ENCODE assay signal across 8 cellular contexts in genomic region chr1:32612189-32612881, GRCh38. TPM values are rescaled to one million over a fixed set of nuclear protein-coding genes. Genes with fewer than 3 reads are reported as not detected.
A peak's percentile ranks its signal among the peaks of the same experiment; 100 is the strongest.
DNase-seq lines count a peak whose midpoint lies in the region; ATAC-seq, FAIRE-seq and TF ChIP-seq lines count a peak whose summit lies in the region.

No MANE protein-coding gene starts in this region.

- H3K4me1 ChIP-seq in A673 (ENCODE audit: insufficient read depth, low read length, poor library complexity, severe bottlenecking) (peaks cover 5% of the 10 kb centered on the region), thyroid gland (peaks cover 0 to 4% of the 10 kb centered on the region in 2 donors)

- 8 to 10% methylated on average over 24 to 35 of the region's 35 CpGs for WGBS in thyroid gland, 2 donors

- no peak overlapping the region for H3K27ac Mint-ChIP-seq in activated naive CD8-positive, alpha-beta T cell treated with anti-CD3 and anti-CD28 coated beads, Interleukin-2, amount 10 ng/mL, durations not matched to agents 7 days and 5 days

- no peaks in the 10 kb centered on the region for H3K27me3 Mint-ChIP-seq in activated naive CD8-positive, alpha-beta T cell treated with anti-CD3 and anti-CD28 coated beads, Interleukin-2, amount 10 ng/mL, durations not matched to agents 7 days and 5 days

- ATAC-seq in activated naive CD8-positive, alpha-beta T cell treated with anti-CD3 and anti-CD28 coated beads, Interleukin-2, amount 10 ng/mL, durations not matched to agents 7 days and 5 days (ENCODE audit: low read depth): peak; percentile 90

- FAIRE-seq in RCC 7860 (lab: Jason Lieb, UNC): no peak

- POLR2A ChIA-PET in A673 (lab: Charles Lee; ENCODE audit: low non-redundant PET): no interaction called here
- POLR2A ChIA-PET in activated naive CD8-positive, alpha-beta T cell treated with anti-CD3 and anti-CD28 coated beads, Interleukin-2, amount 10 ng/mL, durations not matched to agents 7 days and 5 days (lab: Charles Lee): interaction anchor here (0.6 to 1.6 kb wide), 3 partner anchors 23 to 38 kb away, joined by 4 to 6 read pairs (median 4); partner anchors contain the start of genes RBBP4 and ZBTB8OS

- peaks cover 5% of the 10 kb centered on the region for H3K4me1 Mint-ChIP-seq in activated naive CD8-positive, alpha-beta T cell treated with anti-CD3 and anti-CD28 coated beads, Interleukin-2, amount 10 ng/mL, durations not matched to agents 7 days and 5 days

- no peaks in the 10 kb centered on the region for H3K27me3 ChIP-seq in A673 (replicated peaks; ENCODE audit: insufficient read depth, low read depth, low read length, poor library complexity)
- H3K27me3 ChIP-seq in thyroid gland: no peaks in the 10 kb centered on the region

- no peaks in the 10 kb centered on the region for H3K36me3 Mint-ChIP-seq in activated naive CD8-positive, alpha-beta T cell treated with anti-CD3 and anti-CD28 coated beads, Interleukin-2, amount 10 ng/mL, durations not matched to agents 7 days and 5 days

- BruUV-seq in A673 (replicated peaks; lab: Mats Ljungman, UMichigan): no TSS peak

- CTCF ChIA-PET in A673 (lab: Charles Lee): interaction anchor here (0.6 kb wide), 1 partner anchor 100 kb away, joined by 3 read pairs; no protein-coding TSS in a partner anchor

- DNase-seq in A673 (ENCODE audit: low spot score) (peak; percentile 88), HS-5 (ENCODE audit: low read depth) (peak; percentile 24), RCC 7860 (ENCODE audit: low spot score) (peak; percentile 38), head of caudate nucleus (peak; percentile 85 to 97 (median 93)), nucleus accumbens (lab: John Stamatoyannopoulos, UW) (peak; percentile 15 to 94 (median 82)), thyroid gland (peak; percentile 85 to 89)
- peak; percentile 68 for DNase-seq in activated naive CD8-positive, alpha-beta T cell treated with anti-CD3 and anti-CD28 coated beads, Interleukin-2, amount 10 ng/mL, durations not matched to agents 7 days and 5 days

- intact Hi-C loops in A673 (cut with micrococcal nuclease; ENCODE audit: unreplicated experiment) (no loop called here), head of caudate nucleus (cut with DNase I) (no loop called here), thyroid gland (cut with DNase I) (no loop called here)

- H3K9me3 Mint-ChIP-seq in activated naive CD8-positive, alpha-beta T cell treated with anti-CD3 and anti-CD28 coated beads, Interleukin-2, amount 10 ng/mL, durations not matched to agents 7 days and 5 days: no peaks in the 10 kb centered on the region

- H3K27ac ChIP-seq in A673 (ENCODE audit: low read depth, low read length, poor library complexity, severe bottlenecking) (no peak overlapping the region), thyroid gland (no peak overlapping the region)

- peak overlapping the region; percentile 80 for H3K4me3 Mint-ChIP-seq in activated naive CD8-positive, alpha-beta T cell treated with anti-CD3 and anti-CD28 coated beads, Interleukin-2, amount 10 ng/mL, durations not matched to agents 7 days and 5 days

- H3K4me3 ChIP-seq in A673 (ENCODE audit: low read depth, low read length, poor library complexity, severe bottlenecking) (peak overlapping the region; percentile 63), thyroid gland (replicated peaks in 1 of 3) (peak overlapping the region in 2 of 3 donors; percentile 6 to 16)

- TF ChIP-seq CTCF in A673 (conservative IDR thresholded peaks at IDR 0.05; ENCODE audit: low read depth, low read length) (no peak), thyroid gland (IDR thresholded peaks at IDR 0.05) (peak in 3 of 6 experiments; percentile 22 to 39 (median 36))

- H3K36me3 ChIP-seq in A673 (ENCODE audit: insufficient read depth, low read length, poor library complexity, severe bottlenecking) (no peaks in the 10 kb centered on the region), thyroid gland (no peaks in the 10 kb centered on the region)

- no peaks in the 10 kb centered on the region for H3K9me3 ChIP-seq in A673 (ENCODE audit: low read depth, low read length, poor library complexity, severe bottlenecking)
- H3K9me3 ChIP-seq in thyroid gland: no peaks in the 10 kb centered on the region

- peak; percentile 50 for TF ChIP-seq POLR2A in GM18526 (IDR thresholded peaks at IDR 0.05; ENCODE audit: extremely low read depth, insufficient read length)
- TF ChIP-seq POLR2A in thyroid gland (IDR thresholded peaks at IDR 0.05): peak in 1 of 2 donors; percentile 59

RNA-seq across cellular contexts. Expression of gene ZBTB8OS, which starts 38.0 kb away (rescaled TPM):
- total RNA-seq in A673 (2021) (70.6 and 72.1 TPM in 2 replicates), thyroid gland (10 to 100 TPM; 28.3 to 43.4 (median 34.9) TPM)
- 10 to 100 TPM; 57.7 to 61.7 TPM for total RNA-seq in activated naive CD8-positive, alpha-beta T cell treated with anti-CD3 and anti-CD28 coated beads, Interleukin-2, amount 10 ng/mL, durations not matched to agents 7 days and 5 days

RNA-seq across cellular contexts. Expression of gene RBBP4, which starts 38.7 kb away (rescaled TPM):
- 496 and 513 TPM in 2 replicates for total RNA-seq in A673 (2021)
- total RNA-seq in activated naive CD8-positive, alpha-beta T cell treated with anti-CD3 and anti-CD28 coated beads, Interleukin-2, amount 10 ng/mL, durations not matched to agents 7 days and 5 days: 100 to 1,000 TPM; 273 to 280 TPM
- 100 to 1,000 TPM; 100 to 172 (median 138) TPM for total RNA-seq in thyroid gland

Comparison
In these comparisons a context has a peak if more than half of its experiments do, and no peak if none do; other contexts are left out.
1. DNase-seq: peak in every context shown above with its lines; median percentile 93 in head of caudate nucleus; 88 in A673; 87 in thyroid gland; 82 in nucleus accumbens; 68 in activated naive CD8-positive, alpha-beta T cell treated with anti-CD3 and anti-CD28 coated beads, Interleukin-2, amount 10 ng/mL, durations not matched to agents 7 days and 5 days; 38 in RCC 7860; 24 in HS-5.